In the genomic region with DNA sequence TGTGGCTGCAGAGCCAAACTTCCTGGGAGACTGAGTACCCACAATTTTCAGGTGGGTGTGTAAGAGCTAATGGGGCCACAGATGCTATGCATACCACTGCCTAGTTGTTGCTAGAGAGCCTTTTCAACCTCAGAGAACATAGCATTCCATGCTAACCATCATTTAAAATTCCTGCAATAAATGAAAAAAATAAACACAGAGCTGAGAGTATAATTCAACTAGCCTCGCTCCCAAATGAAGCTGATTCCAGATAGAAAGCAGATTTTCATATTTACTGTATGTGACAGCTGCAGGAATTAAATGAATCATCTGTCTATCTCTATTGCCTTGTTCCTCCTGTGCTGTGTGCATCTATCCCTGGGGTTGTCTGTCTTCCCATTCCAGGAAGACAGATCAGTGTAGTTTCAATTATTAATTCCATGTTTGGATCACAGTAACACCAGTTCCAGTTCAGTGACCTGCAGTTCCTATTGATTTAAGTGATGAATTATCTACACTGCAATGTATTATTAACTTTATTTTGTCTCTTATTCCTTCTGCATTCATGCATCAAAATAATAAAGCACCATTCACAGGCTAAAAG, we compare ENCODE assay signal across 1 cellular context.
TF ChIP-seq lines count a peak whose summit lies in the region.

No MANE protein-coding gene starts in this region.

TF ChIP-seq in IMR-90, 13 proteins besides CTCF, POLR2A, EP300 and RAD21 (continued from another document):
- TF ChIP-seq, protein P1, sequence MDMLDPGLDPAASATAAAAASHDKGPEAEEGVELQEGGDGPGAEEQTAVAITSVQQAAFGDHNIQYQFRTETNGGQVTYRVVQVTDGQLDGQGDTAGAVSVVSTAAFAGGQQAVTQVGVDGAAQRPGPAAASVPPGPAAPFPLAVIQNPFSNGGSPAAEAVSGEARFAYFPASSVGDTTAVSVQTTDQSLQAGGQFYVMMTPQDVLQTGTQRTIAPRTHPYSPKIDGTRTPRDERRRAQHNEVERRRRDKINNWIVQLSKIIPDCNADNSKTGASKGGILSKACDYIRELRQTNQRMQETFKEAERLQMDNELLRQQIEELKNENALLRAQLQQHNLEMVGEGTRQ (IDR thresholded peaks at IDR 0.05; ENCODE audit: low read depth, low read length): no peak
